In genomic region chr5:96962540-96962991, GRCh38 we compare ENCODE assay signal across 9 cellular contexts. TPM values are rescaled to one million over a fixed set of nuclear protein-coding genes. Genes with fewer than 3 reads are reported as not detected.
DNase-seq lines count a peak whose midpoint lies in the region; ATAC-seq lines count a peak whose summit lies in the region.
"Had no signal": no experiment of that assay in that cellular context is flagged by ENCODE, and none has a peak within 500 bp of the region (broad histone marks: within the 10 kb centered on the region; RNA-seq: fewer than 3 reads in every experiment).

No MANE protein-coding gene starts in this region.

- H3K4me3 ChIP-seq in ACC112 (ENCODE audit: low read depth, low read length) (no peak overlapping the region), mesodermal cell (ENCODE audit: extremely low read depth, insufficient read depth, low read length, poor library complexity, severe bottlenecking) (no peak overlapping the region)

- peaks cover 45 to 65% (median 56%) of the 10 kb centered on the region in 3 donors for H3K4me1 Mint-ChIP-seq in IgD-negative memory B cell
- H3K4me1 Mint-ChIP-seq in activated T-helper 17 cell treated with anti-CD3 and anti-CD28 coated beads, Interleukin-2, amount 50 U/mL, for 72 hours: peaks cover 54% of the 10 kb centered on the region

- H3K9me3 Mint-ChIP-seq in IgD-negative memory B cell: no peaks in the 10 kb centered on the region
- H3K9me3 Mint-ChIP-seq in activated T-helper 17 cell treated with anti-CD3 and anti-CD28 coated beads, Interleukin-2, amount 50 U/mL, for 72 hours: no peaks in the 10 kb centered on the region

- no peaks in the 10 kb centered on the region for H3K27me3 ChIP-seq in ACC112 (ENCODE audit: insufficient read depth, low read length)

- no peaks in the 10 kb centered on the region for H3K9me3 ChIP-seq in mesodermal cell (ENCODE audit: control insufficient read depth, low read length)

- peaks cover 1% of the 10 kb centered on the region for H3K36me3 Mint-ChIP-seq in IgD-negative memory B cell
- peaks cover 8% of the 10 kb centered on the region for H3K36me3 Mint-ChIP-seq in activated T-helper 17 cell treated with anti-CD3 and anti-CD28 coated beads, Interleukin-2, amount 50 U/mL, for 72 hours (ENCODE audit: low read depth)

- H3K4me1 ChIP-seq in ACC112 (ENCODE audit: control insufficient read depth, insufficient read depth, low read length, unreplicated experiment) (peaks cover 31% of the 10 kb centered on the region), mesodermal cell (ENCODE audit: control insufficient read depth, insufficient read depth, low read length, poor library complexity, severe bottlenecking) (peaks cover 21% of the 10 kb centered on the region)

- H3K36me3 ChIP-seq in ACC112 (ENCODE audit: insufficient read depth, low read length) (peaks cover 4% of the 10 kb centered on the region; the same call in 1 of the 2 replicates), mesodermal cell (ENCODE audit: control insufficient read depth, insufficient read depth, low read length) (no peaks in the 10 kb centered on the region)

- H3K27me3 Mint-ChIP-seq in IgD-negative memory B cell: no peaks in the 10 kb centered on the region
- H3K27me3 Mint-ChIP-seq in activated T-helper 17 cell treated with anti-CD3 and anti-CD28 coated beads, Interleukin-2, amount 50 U/mL, for 72 hours: no peaks in the 10 kb centered on the region

- peak overlapping the region; percentile 47; the same call in 1 of the 2 replicates for H3K27ac ChIP-seq in ACC112 (ENCODE audit: low read depth, low read length)
- H3K27ac ChIP-seq in mesodermal cell (ENCODE audit: low read depth, low read length, severe bottlenecking): peak overlapping the region; percentile 26

- H3K27ac Mint-ChIP-seq in IgD-negative memory B cell: peak overlapping the region; percentile 74 to 91 (median 84)
- H3K27ac Mint-ChIP-seq in activated T-helper 17 cell treated with anti-CD3 and anti-CD28 coated beads, Interleukin-2, amount 50 U/mL, for 72 hours: peak overlapping the region; percentile 81

- peak overlapping the region; percentile 14 to 84 (median 52) for H3K4me3 Mint-ChIP-seq in IgD-negative memory B cell
- peak overlapping the region; percentile 78 for H3K4me3 Mint-ChIP-seq in activated T-helper 17 cell treated with anti-CD3 and anti-CD28 coated beads, Interleukin-2, amount 50 U/mL, for 72 hours

- H2AFZ ChIP-seq in ACC112 (ENCODE audit: low read length, unreplicated experiment): no peak overlapping the region

- no peak for DNase-seq in DMS153 (lab: John Stamatoyannopoulos, UW)
- no peak for DNase-seq in ureter (ENCODE audit: low spot score)
- DNase-seq in stimulated activated CD4-positive, alpha-beta T cell treated with anti-CD3 and anti-CD28 coated beads, Interleukin-2, amount 100 ng/mL, for 24 hours: no peak
- DNase-seq: stimulated activated CD4-positive, alpha-beta T cell treated with anti-CD3 and anti-CD28 coated beads, Interleukin-2, amount 100 ng/mL, for 48 hours had no signal

- WGBS in mesodermal cell (ENCODE audit: insufficient coverage in 2 of 2), 2 experiments: 92 to 100% methylated on average over 2 to 3 of the region's 4 CpGs

- peaks cover 48% of the 10 kb centered on the region for H3K79me2 ChIP-seq in ACC112 (ENCODE audit: control insufficient read depth, insufficient read depth, low read length, unreplicated experiment)

- no peak for ATAC-seq in activated T-helper 17 cell treated with anti-CD3 and anti-CD28 coated beads, Interleukin-2, amount 50 U/mL, for 72 hours (replicated peaks)
- ATAC-seq in GM21717 (IDR thresholded peaks at IDR 0.05; ENCODE audit: unreplicated experiment): no peak

RNA-seq across cellular contexts. Expression of gene LNPEP, which starts 26.7 kb away (rescaled TPM):
- polyA plus RNA-seq in IgD-negative memory B cell: 20.1 TPM
- 10 to 100 TPM; 45.0 to 52.7 TPM for total RNA-seq in activated T-helper 17 cell treated with anti-CD3 and anti-CD28 coated beads, Interleukin-2, amount 50 U/mL, for 72 hours
- polyA plus RNA-seq in mesodermal cell (2013, experiment 1 of 2): 8.4 TPM
- 8.2 TPM for polyA plus RNA-seq in mesodermal cell (2013, experiment 2 of 2)
- 56.3 TPM for total RNA-seq in ureter
